In genomic region chrX:24148535-24149345, GRCh38 we compare ENCODE assay signal across 8 cellular contexts. TPM values are rescaled to one million over a fixed set of nuclear protein-coding genes. Genes with fewer than 3 reads are reported as not detected.
DNase-seq lines count a peak whose midpoint lies in the region; ATAC-seq and TF ChIP-seq lines count a peak whose summit lies in the region.

No MANE protein-coding gene starts in this region.

- TF ChIP-seq CTCF in GM23338 (conservative IDR thresholded peaks at IDR 0.05; ENCODE audit: low read depth in 2 of 2), result no peak

- H3K27me3 Mint-ChIP-seq in CD4-positive, CD25-positive, alpha-beta regulatory T cell, result no peaks in the 10 kb centered on the region
- H3K27me3 Mint-ChIP-seq in GM23338 (ENCODE audit: insufficient read depth, low read depth, poor library complexity), result no peaks in the 10 kb centered on the region

- H3K4me1 Mint-ChIP-seq in CD4-positive, CD25-positive, alpha-beta regulatory T cell, result peaks cover 32 to 67% (median 42%) of the 10 kb centered on the region in 4 donors
- H3K4me1 Mint-ChIP-seq in GM23338, result peaks cover 49% of the 10 kb centered on the region

- peak overlapping the region; percentile 55 for H3K9ac ChIP-seq in muscle layer of colon (ENCODE audit: low read length)

- 5 to 9% methylated on average over 30 to 33 of the region's 33 CpGs for WGBS in ectodermal cell, 2 experiments

- H3K9me3 ChIP-seq in CD4-positive, CD25-positive, alpha-beta regulatory T cell (ENCODE audit: control insufficient read depth in 2 of 2, low read length in 2 of 2), result no peaks in the 10 kb centered on the region
- H3K9me3 ChIP-seq in SJSA1 (replicated peaks) (no peaks in the 10 kb centered on the region), ectodermal cell (ENCODE audit: control insufficient read depth, low read length) (no peaks in the 10 kb centered on the region), muscle layer of colon (ENCODE audit: low read length) (no peaks in the 10 kb centered on the region)

- ATAC-seq in CD4-positive, CD25-positive, alpha-beta regulatory T cell (ENCODE audit: low read depth in 2 of 2), result no peak
- ATAC-seq in GM23338 (no peak), left colon (no peak)

- H3K4me2 ChIP-seq in GM23338, result peak overlapping the region; percentile 80

- peak overlapping the region; percentile 93 to 96 (median 96) for H3K27ac Mint-ChIP-seq in CD4-positive, CD25-positive, alpha-beta regulatory T cell
- H3K27ac Mint-ChIP-seq in GM23338, result peak overlapping the region; percentile 94

- H4K20me1 ChIP-seq in GM23338 (replicated peaks; ENCODE audit: insufficient read depth), result no peaks in the 10 kb centered on the region

- H3K4me3 ChIP-seq in CD4-positive, CD25-positive, alpha-beta regulatory T cell (ENCODE audit: low read depth, low read length), result peak overlapping the region; percentile 77
- H3K4me3 ChIP-seq in GM23338 (peak overlapping the region; percentile 88), SJSA1 (peak overlapping the region; percentile 69), ectodermal cell (ENCODE audit: insufficient read depth, low read depth, low read length) (peak overlapping the region; percentile 62), muscle layer of colon (ENCODE audit: low read depth in 1 of 2, low read length in 2 of 2) (peak overlapping the region; percentile 70 to 80)

- H3K79me2 ChIP-seq in GM23338 (replicated peaks; ENCODE audit: insufficient read depth), result peaks cover 32% of the 10 kb centered on the region

- peaks cover 12% of the 10 kb centered on the region for H3K36me3 Mint-ChIP-seq in CD4-positive, CD25-positive, alpha-beta regulatory T cell
- peaks cover 11% of the 10 kb centered on the region for H3K36me3 Mint-ChIP-seq in GM23338 (ENCODE audit: low read depth)

- H3K4me1 ChIP-seq in CD4-positive, CD25-positive, alpha-beta regulatory T cell (ENCODE audit: control insufficient read depth, insufficient read depth, low read length, poor library complexity, severe bottlenecking), result peaks cover 40% of the 10 kb centered on the region
- H3K4me1 ChIP-seq in GM23338 (ENCODE audit: insufficient read depth) (peaks cover 27% of the 10 kb centered on the region), SJSA1 (replicated peaks) (peaks cover 33% of the 10 kb centered on the region), ectodermal cell (ENCODE audit: control insufficient read depth, insufficient read depth, low read length) (peaks cover 3% of the 10 kb centered on the region), muscle layer of colon (ENCODE audit: insufficient read depth, low read length) (peaks cover 64% of the 10 kb centered on the region)

- intact Hi-C loops in left colon (cut with DNase I, micrococcal nuclease), result no loop called here

- H3F3A ChIP-seq in GM23338 (replicated peaks; ENCODE audit: low read depth), result peaks cover 6% of the 10 kb centered on the region; the same call in 1 of the 2 replicates

- H3K27me3 ChIP-seq in CD4-positive, CD25-positive, alpha-beta regulatory T cell (ENCODE audit: control insufficient read depth, insufficient read depth, low read length), result no peaks in the 10 kb centered on the region
- no peaks in the 10 kb centered on the region for H3K27me3 ChIP-seq in GM23338 (ENCODE audit: insufficient read depth)
- H3K27me3 ChIP-seq in SJSA1 (replicated peaks), result no peaks in the 10 kb centered on the region
- no peaks in the 10 kb centered on the region for H3K27me3 ChIP-seq in ectodermal cell (ENCODE audit: control insufficient read depth, insufficient read depth, low read length, poor library complexity, severe bottlenecking)
- no peaks in the 10 kb centered on the region for H3K27me3 ChIP-seq in muscle layer of colon (ENCODE audit: control insufficient read depth in 1 of 2, insufficient read depth in 2 of 2, low read length in 2 of 2)

- H3K36me3 ChIP-seq in CD4-positive, CD25-positive, alpha-beta regulatory T cell (ENCODE audit: control insufficient read depth, insufficient read depth, low read length), result no peaks in the 10 kb centered on the region
- no peaks in the 10 kb centered on the region for H3K36me3 ChIP-seq in GM23338 (ENCODE audit: insufficient read depth)
- H3K36me3 ChIP-seq in SJSA1, result peaks cover 9% of the 10 kb centered on the region
- no peaks in the 10 kb centered on the region for H3K36me3 ChIP-seq in ectodermal cell (ENCODE audit: control insufficient read depth, insufficient read depth, low read length)
- peaks cover 6% of the 10 kb centered on the region for H3K36me3 ChIP-seq in muscle layer of colon (ENCODE audit: insufficient read depth, low read length)

- H3K9me3 Mint-ChIP-seq in CD4-positive, CD25-positive, alpha-beta regulatory T cell, result no peaks in the 10 kb centered on the region
- no peaks in the 10 kb centered on the region; the same call in 2 of the 3 replicates for H3K9me3 Mint-ChIP-seq in GM23338

- DNase-seq in CD4-positive, CD25-positive, alpha-beta regulatory T cell, result peak; percentile 7 to 61 (median 12)
- DNase-seq in GM23338 (ENCODE audit: low spot score) (no peak), SJSA1 (ENCODE audit: low read depth in 1 of 2, low spot score in 2 of 2) (peak in 1 of 2 experiments; percentile 51), SKM-1 (lab: John Stamatoyannopoulos, UW; ENCODE audit: unreplicated experiment) (no peak), COLO829 (ENCODE audit: low spot score) (no peak), left colon (no peak)

- H3K9me2 ChIP-seq in GM23338 (ENCODE audit: insufficient read depth), result no peaks in the 10 kb centered on the region

- H2AFZ ChIP-seq in GM23338, result no peak overlapping the region

- peak overlapping the region; percentile 87 to 92 (median 90) for H3K4me3 Mint-ChIP-seq in CD4-positive, CD25-positive, alpha-beta regulatory T cell
- peak overlapping the region; percentile 77 for H3K4me3 Mint-ChIP-seq in GM23338

- H3K27ac ChIP-seq in CD4-positive, CD25-positive, alpha-beta regulatory T cell (ENCODE audit: insufficient read depth, low read length, poor library complexity, severe bottlenecking), result peak overlapping the region; percentile 94
- H3K27ac ChIP-seq in GM23338 (ENCODE audit: low read depth), result peak overlapping the region; percentile 68
- peak overlapping the region; percentile 97 for H3K27ac ChIP-seq in SJSA1
- peak overlapping the region; percentile 99 for H3K27ac ChIP-seq in ectodermal cell (ENCODE audit: insufficient read depth, low read depth, low read length, poor library complexity, severe bottlenecking)
- peak overlapping the region; percentile 96 for H3K27ac ChIP-seq in muscle layer of colon (ENCODE audit: low read depth, low read length)

TF ChIP-seq in GM23338, 12 proteins besides CTCF, POLR2A, EP300 and RAD21 (continues in another document):
- TF ChIP-seq ZNF114 (CRISPR knock-in tag; IDR thresholded peaks at IDR 0.05) (no peak), POLR2AphosphoS5 (IDR thresholded peaks at IDR 0.05; ENCODE audit: low read depth) (no peak), ZNF331 (CRISPR knock-in tag; IDR thresholded peaks at IDR 0.05; ENCODE audit: low read depth) (no peak), EZH2 (IDR thresholded peaks at IDR 0.05; ENCODE audit: low read depth, unreplicated experiment) (no peak), STAT1 (IDR thresholded peaks at IDR 0.05; ENCODE audit: unreplicated experiment) (no peak)

RNA-seq across cellular contexts. Expression of gene ZFX, which starts 0.8 kb away (rescaled TPM):
- total RNA-seq in CD4-positive, CD25-positive, alpha-beta regulatory T cell, result 104 TPM
- polyA plus RNA-seq in CD4-positive, CD25-positive, alpha-beta regulatory T cell, result 10 to 100 TPM; 20.4 to 41.6 (median 38.8) TPM
- 15.4 and 15.9 TPM in 2 replicates for total RNA-seq in GM23338 (2014; rRNA removed; shearing (Covaris generic))
- 8.3 and 11.0 TPM in 2 replicates for polyA plus RNA-seq in GM23338 (2016; fragmentation: Nextera tagmentation; extraction: Ambion mirVana)
- total RNA-seq in SJSA1 (2014; rRNA removed; shearing (Covaris generic)), result 15.6 and 29.9 TPM in 2 replicates
- 16.2 TPM for polyA plus RNA-seq in ectodermal cell (2013, experiment 1 of 4)
- 22.1 TPM for polyA plus RNA-seq in ectodermal cell (2013, experiment 2 of 4)
- 18.3 TPM for polyA plus RNA-seq in ectodermal cell (2013, experiment 3 of 4)
- 18.3 TPM for polyA plus RNA-seq in ectodermal cell (2013, experiment 4 of 4)
- total RNA-seq in left colon, result 10 to 100 TPM; 41.8 to 52.3 TPM

Comparison
In these comparisons a context has a peak if more than half of its experiments do, and no peak if none do; other contexts are left out.
1. DNase-seq: peak in CD4-positive, CD25-positive, alpha-beta regulatory T cell (3 of 3); none in GM23338 (single experiment), SKM-1 (single experiment), COLO829 (single experiment) and left colon (0 of 2).
2. Peak in every context shown above with its lines, with median percentiles within 50 percentile points of each other: H3K27ac ChIP-seq and H3K4me3 ChIP-seq.